In genomic region chr9:37381094-37381741, GRCh38 we compare ENCODE assay signal across 15 cellular contexts.
"Had no signal": no experiment of that assay in that cellular context is flagged by ENCODE, and none has a peak within 500 bp of the region (broad histone marks: within the 10 kb centered on the region; RNA-seq: fewer than 3 reads in every experiment).

No MANE protein-coding gene starts in this region.

- H3K4me1 ChIP-seq: gastrocnemius medialis, left ventricle myocardium inferior, tibial artery, uterus had no signal

- H3K36me3 ChIP-seq: gastrocnemius medialis, left ventricle myocardium inferior, ovary, tibial artery, uterus had no signal

- DNase-seq: activated CD4-positive, alpha-beta memory T cell treated with anti-CD3 and anti-CD28 coated beads, Interleukin-2, amount 10 ng/mL, durations not matched to agents 7 days and 5 days; activated CD4-positive, alpha-beta T cell treated with anti-CD3 and anti-CD28 coated beads for 1 hour; activated gamma-delta T cell; activated T-cell treated with anti-CD3 and anti-CD28 coated beads, Interleukin-2, amount 50 U/mL, for 48 hours; cerebellar nuclear complex; effector memory CD8-positive, alpha-beta T cell; gastrocnemius medialis; left ventricle myocardium inferior; mesenchymal stem cell; nephron progenitor cell; ovary; stimulated activated CD4-positive, alpha-beta T cell treated with anti-CD3 and anti-CD28 coated beads, Interleukin-4, amount 100 ng/mL, for 1 hour; tibial artery; uterus had no signal

- H3K9me3 ChIP-seq: gastrocnemius medialis, left ventricle myocardium inferior, ovary, tibial artery, uterus had no signal

- H3K27ac ChIP-seq: epithelial cell of prostate, gastrocnemius medialis, left ventricle myocardium inferior, ovary, tibial artery, uterus had no signal

- H3K27me3 ChIP-seq: gastrocnemius medialis, ovary, tibial artery, uterus had no signal

- ATAC-seq: effector memory CD8-positive, alpha-beta T cell; gastrocnemius medialis had no signal

- H3K4me3 ChIP-seq: gastrocnemius medialis, left ventricle myocardium inferior, ovary, tibial artery, uterus had no signal
